25 cellular contexts compared by ENCODE assay signal in the genomic region with DNA sequence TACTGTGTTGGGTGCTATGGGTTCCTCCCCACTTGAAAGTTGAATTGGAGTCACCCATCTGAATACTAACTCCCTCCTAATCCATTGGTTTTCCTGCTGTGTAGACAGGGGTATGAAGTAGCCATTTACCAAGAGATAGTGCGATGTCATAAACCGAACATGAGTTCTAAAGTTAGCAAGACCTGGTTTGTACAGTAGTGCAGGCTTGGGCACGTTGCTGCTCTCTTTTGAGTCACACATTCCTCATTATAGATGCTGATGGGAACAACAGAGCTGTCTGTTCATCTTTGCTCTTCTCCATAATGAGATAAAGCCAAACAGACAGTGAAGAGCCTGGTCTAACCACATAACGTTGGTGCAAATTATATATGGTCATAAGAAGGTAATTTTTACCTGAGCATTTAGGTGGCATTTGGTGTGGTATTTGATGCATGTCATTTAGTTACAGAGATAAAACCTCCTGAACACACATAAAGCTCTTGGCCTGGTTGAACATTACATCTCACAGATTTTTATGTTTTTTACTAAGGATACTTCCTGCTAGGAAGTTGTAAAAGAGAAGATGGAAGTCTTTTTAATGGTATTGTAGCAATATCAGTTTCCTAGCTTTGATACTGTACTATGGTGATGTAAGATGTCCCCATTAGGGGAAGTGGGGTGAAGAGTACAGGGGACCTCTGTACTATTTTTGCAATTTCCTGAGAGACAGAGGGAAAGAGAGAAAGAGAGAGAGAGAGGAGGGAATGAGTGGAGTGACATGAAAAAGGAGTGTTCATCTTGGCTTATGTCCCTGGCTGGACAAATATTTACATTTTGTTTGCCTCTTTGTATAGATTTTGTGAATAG. TPM values are rescaled to one million over a fixed set of nuclear protein-coding genes. Genes with fewer than 3 reads are reported as not detected.
DNase-seq lines count a peak whose midpoint lies in the region; ATAC-seq, FAIRE-seq and TF ChIP-seq lines count a peak whose summit lies in the region.
"Had no signal": no experiment of that assay in that cellular context is flagged by ENCODE, and none has a peak within 500 bp of the region (broad histone marks: within the 10 kb centered on the region; RNA-seq: fewer than 3 reads in every experiment).

No MANE protein-coding gene starts in this region.

- H3K36me3 Mint-ChIP-seq in activated CD8-positive, alpha-beta T cell treated with anti-CD3 and anti-CD28 coated beads for 36 hours (ENCODE audit: low read depth): peaks cover 41% of the 10 kb centered on the region
- peaks cover 45% of the 10 kb centered on the region for H3K36me3 Mint-ChIP-seq in activated CD8-positive, alpha-beta T cell treated with anti-CD3 and anti-CD28 coated beads, Interleukin-2, amount 10 ng/mL, durations not matched to agents 7 days and 5 days (ENCODE audit: low read depth)
- H3K36me3 Mint-ChIP-seq in CD8-positive, alpha-beta memory T cell: peaks cover 0 to 45% (median 11%) of the 10 kb centered on the region in 3 donors
- H3K36me3 Mint-ChIP-seq in naive thymus-derived CD4-positive, alpha-beta T cell: peaks cover 5 to 38% (median 16%) of the 10 kb centered on the region in 5 donors
- H3K36me3 Mint-ChIP-seq: mesothelial cell of epicardium had no signal

- H3K4me1 Mint-ChIP-seq in activated CD8-positive, alpha-beta T cell treated with anti-CD3 and anti-CD28 coated beads for 36 hours (ENCODE audit: low read depth): peaks cover 33% of the 10 kb centered on the region
- H3K4me1 Mint-ChIP-seq in activated CD8-positive, alpha-beta T cell treated with anti-CD3 and anti-CD28 coated beads, Interleukin-2, amount 10 ng/mL, durations not matched to agents 7 days and 5 days (ENCODE audit: low read depth): peaks cover 35% of the 10 kb centered on the region
- H3K4me1 Mint-ChIP-seq in CD8-positive, alpha-beta memory T cell: peaks cover 41 to 42% (median 42%) of the 10 kb centered on the region in 3 donors
- H3K4me1 Mint-ChIP-seq in naive thymus-derived CD4-positive, alpha-beta T cell: peaks cover 37 to 48% (median 40%) of the 10 kb centered on the region in 7 donors
- H3K4me1 Mint-ChIP-seq: mesothelial cell of epicardium had no signal

- ATAC-seq in activated CD8-positive, alpha-beta T cell treated with anti-CD3 and anti-CD28 coated beads for 36 hours: no peak
- ATAC-seq in activated CD8-positive, alpha-beta T cell treated with anti-CD3 and anti-CD28 coated beads, Interleukin-2, amount 10 ng/mL, durations not matched to agents 7 days and 5 days: no peak
- ATAC-seq in GM12878 (peak; percentile 24; the same call in 2 of the 3 replicates), GM18867 (IDR thresholded peaks at IDR 0.05; ENCODE audit: unreplicated experiment) (no peak), GM19397 (IDR thresholded peaks at IDR 0.05; ENCODE audit: unreplicated experiment) (no peak)
- ATAC-seq in naive thymus-derived CD4-positive, alpha-beta T cell: no peak
- ATAC-seq: Right ventricle myocardium inferior had no signal

- TF ChIP-seq CTCF in activated CD8-positive, alpha-beta T cell treated with anti-CD3 and anti-CD28 coated beads for 36 hours (IDR thresholded peaks at IDR 0.05): no peak
- no peak for TF ChIP-seq CTCF in GM12878 (IDR thresholded peaks at IDR 0.05 in 2 of 3, conservative IDR thresholded peaks at IDR 0.05 in 1 of 3; ENCODE audit: control insufficient read depth in 2 of 3, extremely low read depth in 1 of 3, insufficient read depth in 1 of 3, low read depth in 3 of 3, low read length in 3 of 3)

- RAD21 ChIA-PET in GM12878 (lab: Charles Lee; ENCODE audit: unreplicated experiment): interaction anchor here (1.0 to 2.3 kb wide), 3 partner anchors 8 to 96 kb away, joined by 4 to 6 read pairs (median 4); no protein-coding TSS in a partner anchor

- H4K20me1 ChIP-seq in GM12878 (ENCODE audit: control insufficient read depth, insufficient read depth): no peaks in the 10 kb centered on the region; the same call in 1 of the 2 replicates

- WGBS in GM12878 (ENCODE audit: insufficient coverage, insufficient replicate concordance, low lambda C conversion rate, missing lambda C conversion rate): 70% methylated on average over 4 of the region's 4 CpGs

- H3K36me3 ChIP-seq in CD8-positive, alpha-beta memory T cell (ENCODE audit: insufficient read depth, low read length): no peaks in the 10 kb centered on the region
- H3K36me3 ChIP-seq in GM12878 (ENCODE audit: control insufficient read depth in 2 of 2, insufficient read depth in 2 of 2, low read length in 1 of 2): peaks cover 4 to 12% of the 10 kb centered on the region in 2 experiments
- H3K36me3 ChIP-seq in naive thymus-derived CD4-positive, alpha-beta T cell (ENCODE audit: control insufficient read depth in 2 of 3, insufficient read depth in 3 of 3, low read length in 3 of 3): no peaks in the 10 kb centered on the region
- H3K36me3 ChIP-seq: brain microvascular endothelial cell, suprapubic skin had no signal

- FAIRE-seq in GM12878 (lab: Jason Lieb, UNC): no peak
- FAIRE-seq: frontal cortex had no signal

- in situ Hi-C loops in GM12878 (cut with MboI): no loop called here

- H3K9ac ChIP-seq in GM12878 (ENCODE audit: control insufficient read depth, insufficient read depth, low read length): no peak overlapping the region
- H3K9ac ChIP-seq: KMS-11 had no signal

- peaks cover 93% of the 10 kb centered on the region for H3K79me2 ChIP-seq in GM12878 (ENCODE audit: control insufficient read depth, insufficient read depth, low read length)

- no peaks in the 10 kb centered on the region for H3K27me3 ChIP-seq in CD8-positive, alpha-beta memory T cell (ENCODE audit: insufficient read depth, low read length, poor library complexity, severe bottlenecking)
- H3K27me3 ChIP-seq in GM12878 (replicated peaks in 1 of 2; ENCODE audit: control insufficient read depth in 2 of 2, insufficient read depth in 2 of 2, low read length in 1 of 2): no peaks in the 10 kb centered on the region
- H3K27me3 ChIP-seq in naive thymus-derived CD4-positive, alpha-beta T cell (ENCODE audit: control insufficient read depth in 2 of 2, insufficient read depth in 2 of 2, low read length in 2 of 2): no peaks in the 10 kb centered on the region

- SMC1A ChIA-PET in GM12878 (lab: Charles Lee; ENCODE audit: uncharacterized antibody, unreplicated experiment): interaction anchor here (1.1 to 11.4 kb wide), 7 partner anchors 8 to 119 kb away, joined by 3 to 102 read pairs (median 4); no protein-coding TSS in a partner anchor

- POLR2A ChIA-PET in activated CD8-positive, alpha-beta T cell treated with anti-CD3 and anti-CD28 coated beads for 36 hours (lab: Charles Lee): interaction anchor here (0.7 to 10.2 kb wide), 7 partner anchors 8 to 115 kb away, joined by 3 to 270 read pairs (median 7); a partner anchor contains a TSS
- POLR2A ChIA-PET in activated CD8-positive, alpha-beta T cell treated with anti-CD3 and anti-CD28 coated beads, Interleukin-2, amount 10 ng/mL, durations not matched to agents 7 days and 5 days (lab: Charles Lee): interaction anchor here (0.7 to 11.3 kb wide), 5 partner anchors 9 to 54 kb away, joined by 3 to 412 read pairs (median 7); no protein-coding TSS in a partner anchor
- POLR2A ChIA-PET in CD8-positive, alpha-beta memory T cell (lab: Charles Lee): interaction anchor here (0.6 to 2.7 kb wide), 5 partner anchors 7 to 434 kb away, joined by 3 to 12 read pairs (median 5); no protein-coding TSS in a partner anchor
- POLR2A ChIA-PET in GM12878 (lab: Charles Lee): interaction anchor here (0.6 to 1.6 kb wide), 4 partner anchors 12 to 65 kb away, joined by 3 to 7 read pairs (median 3); no protein-coding TSS in a partner anchor
- POLR2A ChIA-PET in naive thymus-derived CD4-positive, alpha-beta T cell (lab: Charles Lee): interaction anchor here (0.6 to 11.4 kb wide), 9 partner anchors 8 to 70 kb away, joined by 3 to 350 read pairs (median 5); no protein-coding TSS in a partner anchor

- peak; percentile 40 for DNase-seq in activated CD8-positive, alpha-beta T cell treated with anti-CD3 and anti-CD28 coated beads for 36 hours
- no peak for DNase-seq in activated CD8-positive, alpha-beta T cell treated with anti-CD3 and anti-CD28 coated beads, Interleukin-2, amount 10 ng/mL, durations not matched to agents 7 days and 5 days
- no peak for DNase-seq in CD8-positive, alpha-beta memory T cell
- DNase-seq in GM12878 (ENCODE audit: low read depth, low spot score) (no peak), SIG-M5 treated with dmso at 0.1 percent for 504 hours (lab: John Stamatoyannopoulos, UW; ENCODE audit: unreplicated experiment) (no peak)
- no peak for DNase-seq in naive thymus-derived CD4-positive, alpha-beta T cell
- DNase-seq: activated CD4-positive, alpha-beta T cell treated with anti-CD3 and anti-CD28 coated beads, Interleukin-2, amount 50 U/mL, for 4 hours; brain microvascular endothelial cell; COR-L47; GOT3; kidney glomerular epithelial cell; NCI-H1105; NCI-H510A treated with DMSO at 0.1 percent for 48 hours; stimulated activated CD4-positive, alpha-beta T cell treated with anti-CD3 and anti-CD28 coated beads, Interleukin-4, amount 100 ng/mL, for 4 hours had no signal

- no peak overlapping the region for H3K27ac Mint-ChIP-seq in activated CD8-positive, alpha-beta T cell treated with anti-CD3 and anti-CD28 coated beads for 36 hours
- H3K27ac Mint-ChIP-seq in activated CD8-positive, alpha-beta T cell treated with anti-CD3 and anti-CD28 coated beads, Interleukin-2, amount 10 ng/mL, durations not matched to agents 7 days and 5 days: no peak overlapping the region
- H3K27ac Mint-ChIP-seq in CD8-positive, alpha-beta memory T cell: no peak overlapping the region
- no peak overlapping the region for H3K27ac Mint-ChIP-seq in naive thymus-derived CD4-positive, alpha-beta T cell
- H3K27ac Mint-ChIP-seq: dendritic cell treated with granulocyte-macrophage colony-stimulating factor and Interleukin-4, amounts not matched to agents 40 ng/mL and 50 ng/mL, for 4 days; mesothelial cell of epicardium had no signal

- intact Hi-C loops in activated CD8-positive, alpha-beta T cell treated with anti-CD3 and anti-CD28 coated beads for 36 hours (cut with micrococcal nuclease): no loop called here
- intact Hi-C loops in GM12878 (cut with micrococcal nuclease; ENCODE audit: unreplicated experiment): no loop called here
- intact Hi-C loops in naive thymus-derived CD4-positive, alpha-beta T cell (cut with micrococcal nuclease): no loop called here

- no peak for TF ChIP-seq RAD21 in GM12878 (IDR thresholded peaks at IDR 0.05; ENCODE audit: insufficient read depth, low read depth, low read length)

- TF ChIP-seq EP300 in GM12878 (IDR thresholded peaks at IDR 0.05; ENCODE audit: borderline replicate concordance in 1 of 2, control insufficient read depth in 1 of 2, low read depth in 2 of 2, low read length in 2 of 2): no peak

- H3K27me3 Mint-ChIP-seq in activated CD8-positive, alpha-beta T cell treated with anti-CD3 and anti-CD28 coated beads for 36 hours: no peaks in the 10 kb centered on the region
- no peaks in the 10 kb centered on the region for H3K27me3 Mint-ChIP-seq in activated CD8-positive, alpha-beta T cell treated with anti-CD3 and anti-CD28 coated beads, Interleukin-2, amount 10 ng/mL, durations not matched to agents 7 days and 5 days (ENCODE audit: low read depth)
- H3K27me3 Mint-ChIP-seq in CD8-positive, alpha-beta memory T cell: no peaks in the 10 kb centered on the region
- no peaks in the 10 kb centered on the region for H3K27me3 Mint-ChIP-seq in naive thymus-derived CD4-positive, alpha-beta T cell

- H3K9me3 ChIP-seq in CD8-positive, alpha-beta memory T cell (ENCODE audit: low read length): no peaks in the 10 kb centered on the region
- no peaks in the 10 kb centered on the region for H3K9me3 ChIP-seq in GM12878 (replicated peaks; ENCODE audit: control insufficient read depth, insufficient read depth, low read length)
- no peaks in the 10 kb centered on the region for H3K9me3 ChIP-seq in naive thymus-derived CD4-positive, alpha-beta T cell (ENCODE audit: control insufficient read depth in 2 of 3, low read length in 3 of 3)
- H3K9me3 ChIP-seq: suprapubic skin had no signal

- H3K9me3 Mint-ChIP-seq in activated CD8-positive, alpha-beta T cell treated with anti-CD3 and anti-CD28 coated beads for 36 hours: no peaks in the 10 kb centered on the region
- no peaks in the 10 kb centered on the region for H3K9me3 Mint-ChIP-seq in activated CD8-positive, alpha-beta T cell treated with anti-CD3 and anti-CD28 coated beads, Interleukin-2, amount 10 ng/mL, durations not matched to agents 7 days and 5 days (ENCODE audit: insufficient read depth)
- no peaks in the 10 kb centered on the region for H3K9me3 Mint-ChIP-seq in CD8-positive, alpha-beta memory T cell
- H3K9me3 Mint-ChIP-seq in naive thymus-derived CD4-positive, alpha-beta T cell: no peaks in the 10 kb centered on the region
- H3K9me3 Mint-ChIP-seq: dendritic cell treated with granulocyte-macrophage colony-stimulating factor and Interleukin-4, amounts not matched to agents 40 ng/mL and 50 ng/mL, for 4 days; mesothelial cell of epicardium had no signal

- CTCF ChIA-PET in activated CD8-positive, alpha-beta T cell treated with anti-CD3 and anti-CD28 coated beads for 36 hours (lab: Charles Lee): interaction anchor here (0.9 to 11.3 kb wide), 15 partner anchors 8 to 400 kb away, joined by 3 to 130 read pairs (median 4); no protein-coding TSS in a partner anchor
- CTCF ChIA-PET in activated CD8-positive, alpha-beta T cell treated with anti-CD3 and anti-CD28 coated beads, Interleukin-2, amount 10 ng/mL, durations not matched to agents 7 days and 5 days (lab: Charles Lee): interaction anchor here (0.9 to 11.3 kb wide), 13 partner anchors 8 to 394 kb away, joined by 3 to 242 read pairs (median 5); no protein-coding TSS in a partner anchor
- CTCF ChIA-PET in CD8-positive, alpha-beta memory T cell (lab: Charles Lee): interaction anchor here (0.7 to 2.1 kb wide), 4 partner anchors 8 to 23 kb away, joined by 3 to 8 read pairs (median 4); no protein-coding TSS in a partner anchor
- CTCF ChIA-PET in GM12878 (lab: Yijun Ruan, JAX): interaction anchor here (0.7 to 3.1 kb wide), 5 partner anchors 8 to 96 kb away, joined by 3 to 11 read pairs (median 3); no protein-coding TSS in a partner anchor
- CTCF ChIA-PET in naive thymus-derived CD4-positive, alpha-beta T cell (lab: Charles Lee): interaction anchor here (0.6 to 1.5 kb wide), 5 partner anchors 10 to 510 kb away, joined by 3 to 4 read pairs (median 3); no protein-coding TSS in a partner anchor

- no TSS peak for BruUV-seq in GM12878 (replicated peaks; lab: Mats Ljungman, UMichigan)

- no peak overlapping the region for H3K27ac ChIP-seq in CD8-positive, alpha-beta memory T cell (ENCODE audit: low read depth, low read length)
- no peak overlapping the region for H3K27ac ChIP-seq in GM12878 (ENCODE audit: control insufficient read depth, insufficient read depth)
- H3K27ac ChIP-seq in naive thymus-derived CD4-positive, alpha-beta T cell (ENCODE audit: low read depth, low read length): peak overlapping the region; percentile 78
- H3K27ac ChIP-seq: brain microvascular endothelial cell, KMS-11, suprapubic skin had no signal

- TF ChIP-seq POLR2A in GM12878 (IDR thresholded peaks at IDR 0.05; ENCODE audit: low read depth, low read length): no peak

- no peak overlapping the region for H3K4me3 Mint-ChIP-seq in activated CD8-positive, alpha-beta T cell treated with anti-CD3 and anti-CD28 coated beads for 36 hours
- H3K4me3 Mint-ChIP-seq in activated CD8-positive, alpha-beta T cell treated with anti-CD3 and anti-CD28 coated beads, Interleukin-2, amount 10 ng/mL, durations not matched to agents 7 days and 5 days: no peak overlapping the region
- H3K4me3 Mint-ChIP-seq in CD8-positive, alpha-beta memory T cell: no peak overlapping the region
- no peak overlapping the region for H3K4me3 Mint-ChIP-seq in naive thymus-derived CD4-positive, alpha-beta T cell
- H3K4me3 Mint-ChIP-seq: dendritic cell treated with granulocyte-macrophage colony-stimulating factor and Interleukin-4, amounts not matched to agents 40 ng/mL and 50 ng/mL, for 4 days; mesothelial cell of epicardium had no signal

- peak overlapping the region; percentile 65 for H3K4me3 ChIP-seq in CD8-positive, alpha-beta memory T cell (ENCODE audit: low read length)
- no peak overlapping the region for H3K4me3 ChIP-seq in GM12878
- H3K4me3 ChIP-seq in naive thymus-derived CD4-positive, alpha-beta T cell (ENCODE audit: low read length): peak overlapping the region; percentile 68
- H3K4me3 ChIP-seq: smooth muscle cell, suprapubic skin had no signal

- H2AFZ ChIP-seq in GM12878 (ENCODE audit: control insufficient read depth, low read depth, low read length): no peak overlapping the region

- peaks cover 98% of the 10 kb centered on the region for H3K4me1 ChIP-seq in CD8-positive, alpha-beta memory T cell (ENCODE audit: insufficient read depth, low read length)
- peaks cover 32% of the 10 kb centered on the region for H3K4me1 ChIP-seq in GM12878 (ENCODE audit: control insufficient read depth, insufficient read depth, low read length)
- peaks cover 90 to 94% of the 10 kb centered on the region in 2 donors for H3K4me1 ChIP-seq in naive thymus-derived CD4-positive, alpha-beta T cell (ENCODE audit: control insufficient read depth in 2 of 2, insufficient read depth in 2 of 2, low read length in 2 of 2)

- peak overlapping the region; percentile 10; the same call in 1 of the 2 replicates for H3K4me2 ChIP-seq in GM12878 (ENCODE audit: control insufficient read depth, insufficient read depth)
- H3K4me2 ChIP-seq: KMS-11, smooth muscle cell had no signal

RNA-seq across cellular contexts. Expression of a gene that starts 27.9 kb away (rescaled TPM):
- 10 to 100 TPM; 83.2 to 86.8 TPM for total RNA-seq in activated CD8-positive, alpha-beta T cell treated with anti-CD3 and anti-CD28 coated beads for 36 hours
- total RNA-seq in activated CD8-positive, alpha-beta T cell treated with anti-CD3 and anti-CD28 coated beads, Interleukin-2, amount 10 ng/mL, durations not matched to agents 7 days and 5 days: 100 to 1,000 TPM; 235 to 239 TPM
- 10 to 100 TPM; 41.8 to 53.2 TPM for total RNA-seq in CD8-positive, alpha-beta memory T cell
- polyA plus RNA-seq in CD8-positive, alpha-beta memory T cell: 103 TPM
- 205 and 218 TPM in 2 replicates for total RNA-seq in GM12878 (2013; cell fraction: nucleolus; rRNA removed)
- total RNA-seq in GM12878 (2014; rRNA removed): 61.0 and 68.1 TPM in 2 replicates
- 30.2 and 31.6 TPM in 2 replicates for total RNA-seq in GM12878 (2014; rRNA removed; fragmentation: Illumina TruSeq; extraction: Trizol)
- total RNA-seq in GM12878 (2021): 68.8 and 77.8 TPM in 2 replicates
- 9.7 TPM for polyA plus RNA-seq in GM12878 (2011; ENCODE audit: low read depth)
- 59.1 and 79.1 TPM in 2 replicates for polyA plus RNA-seq in GM12878 (2011; rRNA removed)
- 101 and 123 TPM in 2 replicates for polyA plus RNA-seq in GM12878 (2011; cell fraction: cytosol; rRNA removed)
- 141 and 178 TPM in 2 replicates for polyA plus RNA-seq in GM12878 (2011; cell fraction: nucleus; rRNA removed)
- polyA plus RNA-seq in GM12878 (2012): 22.0 and 26.1 TPM in 2 replicates
- polyA plus RNA-seq in GM12878 (2014; fragmentation: Illumina TruSeq; extraction: Trizol): 30.1 and 37.5 TPM in 2 replicates
- 1 to 10 TPM; 3.3 to 5.4 TPM for polyA plus RNA-seq in GM12878 (2014; fragmentation: Nextera tagmentation; extraction: Ambion mirVana)
- polyA plus RNA-seq in GM12878 (2014; rRNA removed): 63.7 and 65.8 TPM in 2 replicates
- 10 to 100 TPM; 59.0 to 60.2 TPM for polyA plus RNA-seq in GM12878 (2016; fragmentation: Nextera tagmentation; extraction: Ambion mirVana)
- polyA minus RNA-seq in GM12878 (2011; rRNA and poly(A)+ RNA removed): 62.8 and 82.6 TPM in 2 replicates
- polyA minus RNA-seq in GM12878 (2011; cell fraction: cytosol; rRNA and poly(A)+ RNA removed): 25.3 and 35.1 TPM in 2 replicates
- 39.8 and 66.1 TPM in 2 replicates for polyA minus RNA-seq in GM12878 (2011; cell fraction: nucleus; rRNA and poly(A)+ RNA removed)
- 100 to 1,000 TPM; 108 to 156 (median 145) TPM for total RNA-seq in naive thymus-derived CD4-positive, alpha-beta T cell
- polyA plus RNA-seq in naive thymus-derived CD4-positive, alpha-beta T cell: 100 to 1,000 TPM in 1 of 2 donors, 10 to 100 TPM in 1; 55.2 to 109 TPM
- total RNA-seq: mesothelial cell of epicardium, pulmonary artery endothelial cell, smooth muscle cell had no signal
- polyA plus RNA-seq: smooth muscle cell had no signal

RNA-seq across cellular contexts. Expression of a gene that starts 31.4 kb away (rescaled TPM):
- 1 to 10 TPM; 2.2 to 2.3 TPM for total RNA-seq in activated CD8-positive, alpha-beta T cell treated with anti-CD3 and anti-CD28 coated beads for 36 hours
- 1 to 10 TPM; 8.6 to 8.7 TPM for total RNA-seq in activated CD8-positive, alpha-beta T cell treated with anti-CD3 and anti-CD28 coated beads, Interleukin-2, amount 10 ng/mL, durations not matched to agents 7 days and 5 days
- total RNA-seq in CD8-positive, alpha-beta memory T cell: 1 to 10 TPM; 1.4 to 2.0 TPM
- polyA plus RNA-seq in CD8-positive, alpha-beta memory T cell: 3.0 TPM
- total RNA-seq in GM12878 (2013; cell fraction: nucleolus; rRNA removed): 59.4 and 63.4 TPM in 2 replicates
- total RNA-seq in GM12878 (2014; rRNA removed): 1.5 and 2.1 TPM in 2 replicates
- total RNA-seq in GM12878 (2014; rRNA removed; fragmentation: Illumina TruSeq; extraction: Trizol): 2.6 and 2.7 TPM in 2 replicates
- 1.6 and 2.2 TPM in 2 replicates for total RNA-seq in GM12878 (2021)
- 0.21 TPM for polyA plus RNA-seq in GM12878 (2011; ENCODE audit: low read depth)
- polyA plus RNA-seq in GM12878 (2011; rRNA removed): 2.9 and 3.7 TPM in 2 replicates
- 0.75 and 0.79 TPM in 2 replicates for polyA plus RNA-seq in GM12878 (2011; cell fraction: cytosol; rRNA removed)
- 3.0 and 3.5 TPM in 2 replicates for polyA plus RNA-seq in GM12878 (2011; cell fraction: nucleus; rRNA removed)
- 0.31 and 0.35 TPM in 2 replicates for polyA plus RNA-seq in GM12878 (2012)
- 0.14 and 0.87 TPM in 2 replicates for polyA plus RNA-seq in GM12878 (2014; fragmentation: Illumina TruSeq; extraction: Trizol)
- polyA plus RNA-seq in GM12878 (2014; fragmentation: Nextera tagmentation; extraction: Ambion mirVana): 1 to 10 TPM in 1 of 2 experiments, under 1 TPM in 1; 0.33 to 1.6 TPM
- 1.3 TPM in 2 replicates for polyA plus RNA-seq in GM12878 (2014; rRNA removed)
- polyA plus RNA-seq in GM12878 (2016; fragmentation: Nextera tagmentation; extraction: Ambion mirVana): 1 to 10 TPM; 1.6 to 2.0 TPM
- polyA minus RNA-seq in GM12878 (2011; rRNA and poly(A)+ RNA removed): 3.3 and 3.4 TPM in 2 replicates
- polyA minus RNA-seq in GM12878 (2011; cell fraction: cytosol; rRNA and poly(A)+ RNA removed): not detected in 2 replicates
- 2.7 and 4.8 TPM in 2 replicates for polyA minus RNA-seq in GM12878 (2011; cell fraction: nucleus; rRNA and poly(A)+ RNA removed)
- 10 to 100 TPM in 2 of 5 experiments, 1 to 10 TPM in 3; 6.4 to 12.8 (median 9.5) TPM for total RNA-seq in naive thymus-derived CD4-positive, alpha-beta T cell
- 1 to 10 TPM; 2.6 to 3.3 TPM for polyA plus RNA-seq in naive thymus-derived CD4-positive, alpha-beta T cell
- total RNA-seq: frontal cortex, mesothelial cell of epicardium, pulmonary artery endothelial cell, Right ventricle myocardium inferior, smooth muscle cell had no signal
- polyA plus RNA-seq: neural cell, smooth muscle cell had no signal

RNA-seq across cellular contexts. Expression of a gene that starts 35.2 kb away (rescaled TPM):
- under 1 TPM; 0.34 TPM for total RNA-seq in activated CD8-positive, alpha-beta T cell treated with anti-CD3 and anti-CD28 coated beads for 36 hours
- under 1 TPM in 1 of 2 experiments, not detected in 1; 0.11 TPM for total RNA-seq in activated CD8-positive, alpha-beta T cell treated with anti-CD3 and anti-CD28 coated beads, Interleukin-2, amount 10 ng/mL, durations not matched to agents 7 days and 5 days
- under 1 TPM; 0.16 to 0.35 TPM for total RNA-seq in CD8-positive, alpha-beta memory T cell
- 0.16 TPM for polyA plus RNA-seq in CD8-positive, alpha-beta memory T cell
- 1.5 and 1.9 TPM in 2 replicates for total RNA-seq in GM12878 (2013; cell fraction: nucleolus; rRNA removed)
- total RNA-seq in GM12878 (2014; rRNA removed) (0.11 and 0.23 TPM in 2 replicates), GM12878 (2014; rRNA removed; fragmentation: Illumina TruSeq; extraction: Trizol) (0.22 and 0.28 TPM in 2 replicates), GM12878 (2021) (0.15 and 0.21 TPM in 2 replicates)
- polyA plus RNA-seq in GM12878 (2011; ENCODE audit: low read depth): not detected
- polyA plus RNA-seq in GM12878 (2011; rRNA removed) (0.52 and 0.73 TPM in 2 replicates), GM12878 (2014; fragmentation: Illumina TruSeq; extraction: Trizol) (0.13 and 0.49 TPM in 2 replicates), GM12878 (2014; fragmentation: Nextera tagmentation; extraction: Ambion mirVana) (under 1 TPM; 0.13 to 0.24 TPM), GM12878 (2014; rRNA removed) (0.09 TPM in 2 replicates), GM12878 (2016; fragmentation: Nextera tagmentation; extraction: Ambion mirVana) (under 1 TPM in 1 of 2 experiments, not detected in 1; 0.21 TPM)
- polyA plus RNA-seq in GM12878 (2011; cell fraction: cytosol; rRNA removed): 0.13 and 0.16 TPM in 2 replicates
- 0.12 and 0.21 TPM in 2 replicates for polyA plus RNA-seq in GM12878 (2011; cell fraction: nucleus; rRNA removed)
- polyA plus RNA-seq in GM12878 (2012): 0.08 TPM in 1 of 2 replicates, not detected in the other
- polyA minus RNA-seq in GM12878 (2011; rRNA and poly(A)+ RNA removed): 0.26 and 0.37 TPM in 2 replicates
- polyA minus RNA-seq in GM12878 (2011; cell fraction: cytosol; rRNA and poly(A)+ RNA removed): not detected in 2 replicates
- polyA minus RNA-seq in GM12878 (2011; cell fraction: nucleus; rRNA and poly(A)+ RNA removed): 0.36 and 0.77 TPM in 2 replicates
- total RNA-seq in naive thymus-derived CD4-positive, alpha-beta T cell: under 1 TPM in 3 of 5 experiments, not detected in 2; 0.12 to 0.60 (median 0.30) TPM
- polyA plus RNA-seq in naive thymus-derived CD4-positive, alpha-beta T cell: under 1 TPM; 0.19 to 0.24 TPM
- total RNA-seq: mesothelial cell of epicardium, pulmonary artery endothelial cell, Right ventricle myocardium inferior, smooth muscle cell, suprapubic skin had no signal
- polyA plus RNA-seq: neural cell, smooth muscle cell had no signal
